24 cellular contexts compared by ENCODE assay signal in the genomic region with DNA sequence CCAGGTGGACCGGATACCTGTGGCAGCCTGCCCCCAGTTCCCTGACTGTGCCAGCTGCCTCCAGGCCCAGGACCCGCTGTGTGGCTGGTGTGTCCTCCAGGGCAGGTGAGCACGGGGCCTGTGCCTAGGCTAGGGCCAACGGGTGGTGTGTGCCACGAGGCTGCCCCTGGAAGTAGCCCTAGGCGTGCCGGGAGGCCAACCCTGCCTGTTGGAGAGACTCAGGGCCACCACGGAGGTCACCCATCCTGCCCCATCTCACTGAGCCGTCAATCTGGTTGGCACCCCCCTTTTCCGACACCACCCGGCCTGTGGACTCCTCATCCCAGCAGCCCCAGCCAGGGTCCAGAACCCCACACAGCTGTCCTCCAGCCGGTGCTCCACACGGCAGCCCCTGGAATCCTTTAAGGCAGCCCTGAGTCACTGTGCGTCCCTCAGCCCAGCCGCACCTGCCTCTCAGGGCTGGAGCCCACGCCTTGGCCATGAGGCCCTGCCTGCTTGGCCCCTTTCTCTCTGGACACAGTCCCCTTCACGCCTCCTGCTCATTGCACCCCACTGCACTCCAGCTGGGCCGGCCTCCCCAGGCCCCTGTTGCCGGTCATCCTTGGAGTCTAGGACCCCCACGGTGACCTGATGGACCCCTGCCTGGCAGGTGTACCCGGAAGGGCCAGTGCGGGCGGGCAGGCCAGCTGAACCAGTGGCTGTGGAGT. TPM values are rescaled to one million over a fixed set of nuclear protein-coding genes. Genes with fewer than 3 reads are reported as not detected.
DNase-seq lines count a peak whose midpoint lies in the region; ATAC-seq and TF ChIP-seq lines count a peak whose summit lies in the region.
"Had no signal": no experiment of that assay in that cellular context is flagged by ENCODE, and none has a peak within 500 bp of the region (broad histone marks: within the 10 kb centered on the region; RNA-seq: fewer than 3 reads in every experiment).

No MANE protein-coding gene starts in this region.

- no peak for TF ChIP-seq CTCF in SK-N-SH (IDR thresholded peaks at IDR 0.05)
- no peak for TF ChIP-seq CTCF in GM13976 (IDR thresholded peaks at IDR 0.05; ENCODE audit: borderline replicate concordance, control extremely low read depth, extremely low read depth, insufficient read depth, missing control alignments)
- TF ChIP-seq CTCF in coronary artery (IDR thresholded peaks at IDR 0.05) = no peak

- H4K20me1 ChIP-seq in SK-N-SH (ENCODE audit: insufficient read depth) = 0 out of 2 replicates have a peak, but pooled peaks cover 6% of the 10 kb centered on the region

- POLR2A ChIA-PET in SK-N-SH (lab: Yijun Ruan, JAX) = no interaction called here

- H3K9ac ChIP-seq in SK-N-SH = no peak overlapping the region
- H3K9ac ChIP-seq: neural progenitor cell had no signal

- DNase-seq in SK-N-SH (peak; percentile 12), GM13976 (ENCODE audit: low spot score) (peak; percentile 17), coronary artery (ENCODE audit: low spot score) (peak; percentile 55), posterior vena cava (ENCODE audit: low spot score) (peak; percentile 81), hypothalamus (lab: John Stamatoyannopoulos, UW) (no peak), KBM-7 (no peak)
- DNase-seq: activated CD4-positive, alpha-beta T cell treated with anti-CD3 and anti-CD28 coated beads, Interleukin-2, amount 50 U/mL, for 48 hours; activated T-cell treated with anti-CD3 and anti-CD28 coated beads, Interleukin-2, amount 50 U/mL, for 1 hour; central memory CD4-positive, alpha-beta T cell; DND-41; foreskin fibroblast; MG63; NCI-H1436; NCI-H510A treated with DMSO at 0.1 percent for 48 hours; small intestine; T-helper 2 cell had no signal

- no peak for TF ChIP-seq EP300 in SK-N-SH (IDR thresholded peaks at IDR 0.05; ENCODE audit: borderline replicate concordance in 1 of 2, low read depth in 1 of 2, low read length in 1 of 2)

- no peak overlapping the region for H3K4me2 ChIP-seq in SK-N-SH
- H3K4me2 ChIP-seq: neural progenitor cell had no signal

- intact Hi-C loops in posterior vena cava (cut with DNase I) = no loop called here

- WGBS in SK-N-SH (ENCODE audit: low lambda C conversion rate) = 40% methylated on average over 11 of the region's 23 CpGs

- no peak overlapping the region for H2AFZ ChIP-seq in SK-N-SH (ENCODE audit: low read depth)
- H2AFZ ChIP-seq: neural progenitor cell had no signal

- H3K27me3 ChIP-seq in SK-N-SH (ENCODE audit: insufficient read depth) = no peaks in the 10 kb centered on the region
- H3K27me3 ChIP-seq: ascending aorta, MG63, neural progenitor cell, Peyer's patch had no signal

- H3K9me3 ChIP-seq in SK-N-SH = no peaks in the 10 kb centered on the region
- H3K9me3 ChIP-seq: ascending aorta, MG63, Peyer's patch, thoracic aorta had no signal

- in situ Hi-C loops in GM13976 (cut with MboI; ENCODE audit: low sequenced_read_pairs, unreplicated experiment) (no loop called here), KBM-7 (cut with MboI; ENCODE audit: low pct_unique_long_range_greater_than_20kb, low sequenced_read_pairs) (no loop called here)

- H3F3A ChIP-seq in SK-N-SH (replicated peaks; ENCODE audit: insufficient read depth) = no peaks in the 10 kb centered on the region

- ATAC-seq in SK-N-SH treated with all-trans-retinoic acid at 6 μM for 48 hours (no peak), GM21423 (IDR thresholded peaks at IDR 0.05; ENCODE audit: unreplicated experiment) (no peak)
- ATAC-seq: stimulated activated memory B cell treated with anti-CD40 and anti-IgM and Interleukin-4, amounts not matched to agents 10 μg/mL and 1 μg/mL and 100 μg/mL, for 72 hours had no signal

- no peak overlapping the region for H3K27ac ChIP-seq in SK-N-SH (ENCODE audit: low read depth in 2 of 2, low read length in 1 of 2)
- H3K27ac ChIP-seq in coronary artery = no peak overlapping the region
- H3K27ac ChIP-seq: 22Rv1, ascending aorta, neural progenitor cell, Peyer's patch, thoracic aorta had no signal

- H3K9me2 ChIP-seq in SK-N-SH = no peaks in the 10 kb centered on the region

- H3K4me3 ChIP-seq in SK-N-SH (ENCODE audit: low read depth in 2 of 2, low read length in 1 of 2) = no peak overlapping the region
- no peak overlapping the region for H3K4me3 ChIP-seq in coronary artery
- H3K4me3 ChIP-seq: ascending aorta, MG63, neural progenitor cell, Peyer's patch, thoracic aorta had no signal

- H3K36me3 ChIP-seq in SK-N-SH (replicated peaks in 1 of 2; ENCODE audit: control insufficient read depth in 1 of 2, insufficient read depth in 2 of 2, low read length in 1 of 2) = peaks cover 0 to 4% of the 10 kb centered on the region in 2 experiments
- H3K36me3 ChIP-seq: MG63, neural progenitor cell, Peyer's patch, thoracic aorta had no signal

- CTCF ChIA-PET in SK-N-SH (lab: Yijun Ruan, JAX) = no interaction called here

- H3K4me1 ChIP-seq in SK-N-SH (ENCODE audit: control insufficient read depth in 1 of 2, insufficient read depth in 2 of 2, low read depth in 1 of 2, low read length in 1 of 2) = peaks cover 2 to 24% of the 10 kb centered on the region in 2 experiments; a peak in 1 of 4 replicates
- H3K4me1 ChIP-seq: neural progenitor cell, Peyer's patch had no signal

- peaks cover 6% of the 10 kb centered on the region; the same call in 1 of the 2 replicates for H3K79me2 ChIP-seq in SK-N-SH (ENCODE audit: insufficient read depth)

- no peak for TF ChIP-seq RAD21 in SK-N-SH (IDR thresholded peaks at IDR 0.05; ENCODE audit: low read length)

TF ChIP-seq in SK-N-SH, 30 proteins besides CTCF, POLR2A, EP300 and RAD21 (continues in another document):
- TF ChIP-seq MXI1 (IDR thresholded peaks at IDR 0.05; ENCODE audit: low read depth, low read length) = no peak
- no peak for TF ChIP-seq GATA2 (CRISPR knock-in tag; IDR thresholded peaks at IDR 0.05)
- TF ChIP-seq FOXJ3 (CRISPR knock-in tag; IDR thresholded peaks at IDR 0.05) = no peak
- TF ChIP-seq IRF3 (IDR thresholded peaks at IDR 0.05; ENCODE audit: low read depth, low read length) = no peak
- TF ChIP-seq JUND (IDR thresholded peaks at IDR 0.05) = no peak
- TF ChIP-seq FOXM1 (IDR thresholded peaks at IDR 0.05; ENCODE audit: low read depth) = no peak
- TF ChIP-seq FOSL2 (IDR thresholded peaks at IDR 0.05; ENCODE audit: borderline replicate concordance, low read depth) = no peak

TF ChIP-seq in SK-N-SH treated with all-trans-retinoic acid at 6 μM for 48 hours, 23 proteins besides CTCF, POLR2A, EP300 and RAD21:
- no peak for TF ChIP-seq RARB (CRISPR knock-in tag; IDR thresholded peaks at IDR 0.05)
- no peak for TF ChIP-seq OSR1 (CRISPR knock-in tag; IDR thresholded peaks at IDR 0.05)
- TF ChIP-seq ZNF565 (CRISPR knock-in tag; conservative IDR thresholded peaks at IDR 0.05; ENCODE audit: low read depth) = no peak
- TF ChIP-seq ZFP3 (CRISPR knock-in tag; IDR thresholded peaks at IDR 0.05) = no peak
- no peak for TF ChIP-seq TSHZ2 (CRISPR knock-in tag; IDR thresholded peaks at IDR 0.05)
- TF ChIP-seq ISL1 (CRISPR knock-in tag; IDR thresholded peaks at IDR 0.05) = no peak
- TF ChIP-seq ZNF8 (CRISPR knock-in tag; IDR thresholded peaks at IDR 0.05) = no peak
- TF ChIP-seq CSDC2 (CRISPR knock-in tag; IDR thresholded peaks at IDR 0.05) = no peak
TF ChIP-seq in SK-N-SH treated with all-trans-retinoic acid at 6 μM for 48 hours: peak in this region for 0.

RNA-seq across cellular contexts. Expression of gene PLXNB3, which starts 5.3 kb away (rescaled TPM):
- polyA plus RNA-seq in SK-N-SH (2012; rRNA removed) = 13.8 and 15.5 TPM in 2 replicates
- polyA plus RNA-seq in SK-N-SH (2012; cell fraction: cytosol; rRNA removed) = 4.8 and 6.1 TPM in 2 replicates
- 102 and 172 TPM in 2 replicates for polyA plus RNA-seq in SK-N-SH (2012; cell fraction: nucleus; rRNA removed)
- 10 to 100 TPM; 16.8 to 19.1 TPM for total RNA-seq in posterior vena cava

RNA-seq across cellular contexts. Expression of gene SRPK3, which starts 11.5 kb away (rescaled TPM):
- polyA plus RNA-seq in SK-N-SH (2012; rRNA removed) = 0.50 and 0.74 TPM in 2 replicates
- 0.08 and 0.19 TPM in 2 replicates for polyA plus RNA-seq in SK-N-SH (2012; cell fraction: cytosol; rRNA removed)
- polyA plus RNA-seq in SK-N-SH (2012; cell fraction: nucleus; rRNA removed) = 0.80 and 1.5 TPM in 2 replicates
- 1 to 10 TPM; 5.4 to 9.8 TPM for total RNA-seq in posterior vena cava

RNA-seq across cellular contexts. Expression of gene IDH3G, which starts 24.9 kb away (rescaled TPM):
- polyA plus RNA-seq in SK-N-SH (2012; rRNA removed) = 78.0 and 107 TPM in 2 replicates
- 38.1 and 53.3 TPM in 2 replicates for polyA plus RNA-seq in SK-N-SH (2012; cell fraction: cytosol; rRNA removed)
- polyA plus RNA-seq in SK-N-SH (2012; cell fraction: nucleus; rRNA removed) = 212 and 213 TPM in 2 replicates
- 10 to 100 TPM; 43.9 to 44.1 TPM for total RNA-seq in posterior vena cava

RNA-seq across cellular contexts. Expression of gene SSR4, which starts 25.2 kb away (rescaled TPM):
- 326 and 367 TPM in 2 replicates for polyA plus RNA-seq in SK-N-SH (2012; rRNA removed)
- polyA plus RNA-seq in SK-N-SH (2012; cell fraction: cytosol; rRNA removed) = 195 and 259 TPM in 2 replicates
- 162 and 171 TPM in 2 replicates for polyA plus RNA-seq in SK-N-SH (2012; cell fraction: nucleus; rRNA removed)
- 100 to 1,000 TPM; 164 to 225 TPM for total RNA-seq in posterior vena cava

RNA-seq across cellular contexts. Expression of gene ABCD1, which starts 44.7 kb away (rescaled TPM):
- polyA plus RNA-seq in SK-N-SH (2012; rRNA removed) = 7.2 and 7.9 TPM in 2 replicates
- 2.8 and 5.4 TPM in 2 replicates for polyA plus RNA-seq in SK-N-SH (2012; cell fraction: cytosol; rRNA removed)
- 17.4 and 18.9 TPM in 2 replicates for polyA plus RNA-seq in SK-N-SH (2012; cell fraction: nucleus; rRNA removed)
- 10 to 100 TPM; 14.7 to 22.6 TPM for total RNA-seq in posterior vena cava

Comparison
In these comparisons a context has a peak if more than half of its experiments do, and no peak if none do; other contexts are left out.
1. DNase-seq: peak in SK-N-SH (single experiment), GM13976 (single experiment), coronary artery (single experiment) and posterior vena cava (single experiment); none in hypothalamus (0 of 51) and KBM-7 (single experiment).